In genomic region chr2:66324924-66325583, GRCh38 we compare ENCODE assay signal across 26 cellular contexts.
A peak's percentile ranks its signal among the peaks of the same experiment; 100 is the strongest.
DNase-seq lines count a peak whose midpoint lies in the region; TF ChIP-seq lines count a peak whose summit lies in the region.
"Had no signal": no experiment of that assay in that cellular context is flagged by ENCODE, and none has a peak within 500 bp of the region (broad histone marks: within the 10 kb centered on the region; RNA-seq: fewer than 3 reads in every experiment).

No MANE protein-coding gene starts in this region.

- H3K4me3 Mint-ChIP-seq in nephron (no peak overlapping the region), neural progenitor cell (no peak overlapping the region)
- H3K4me3 Mint-ChIP-seq: CD4-positive, alpha-beta memory T cell; IgD-negative memory B cell had no signal

- H3K9me3 Mint-ChIP-seq in nephron (no peaks in the 10 kb centered on the region), neural progenitor cell (no peaks in the 10 kb centered on the region)

- H3K27me3 Mint-ChIP-seq in nephron (ENCODE audit: low read depth): peaks cover 11% of the 10 kb centered on the region
- H3K27me3 Mint-ChIP-seq in neural progenitor cell (ENCODE audit: insufficient read depth, low read depth): peaks cover 5% of the 10 kb centered on the region
- H3K27me3 Mint-ChIP-seq: CD4-positive, alpha-beta memory T cell; IgD-negative memory B cell had no signal

- H3K27ac ChIP-seq in neural progenitor cell: no peak overlapping the region
- H3K27ac ChIP-seq: A549, HL-60, SJSA1 had no signal

- H3K4me2 ChIP-seq in neural progenitor cell: no peak overlapping the region
- H3K4me2 ChIP-seq: A549 had no signal

- DNase-seq in SHP77 (lab: John Stamatoyannopoulos, UW) (peak; percentile 10 to 38), SHP77 treated with DMSO at 0.1 percent for 48 hours (lab: John Stamatoyannopoulos, UW) (no peak), NCI-H524 treated with DMSO at 0.1 percent for 48 hours (lab: John Stamatoyannopoulos, UW) (peak; percentile 60), SW 1271 (lab: John Stamatoyannopoulos, UW) (no peak), neural progenitor cell (ENCODE audit: low spot score) (no peak)
- no peak for DNase-seq in stimulated activated naive CD4-positive, alpha-beta T cell (lab: John Stamatoyannopoulos, UW)
- DNase-seq: C1 segment of cervical spinal cord; CD4-positive, alpha-beta memory T cell; COR-L47; DMS53; GOT3; NCI-H1092; NCI-H1417 treated with DMSO at 0.1 percent for 48 hours; NCI-H187 treated with DMSO at 0.1 percent for 48 hours; NCI-H2107; NCI-H446 treated with DMSO at 0.1 percent for 48 hours; NCI-H69; NK-92 treated with Interleukin-12 subunit alpha and Interleukin-12 subunit beta, amount 100 ng/mL, for 24 hours; PC-3; T-helper 1 cell had no signal

- H2AFZ ChIP-seq in neural progenitor cell (replicated peaks): no peak overlapping the region

- H3K27ac Mint-ChIP-seq in nephron (peak overlapping the region; percentile 25 to 43 (median 31)), neural progenitor cell (no peak overlapping the region)
- H3K27ac Mint-ChIP-seq: CD4-positive, alpha-beta memory T cell; IgD-negative memory B cell had no signal

- H3K4me1 ChIP-seq in neural progenitor cell: peaks cover 26% of the 10 kb centered on the region
- H3K4me1 ChIP-seq: A549, HAP-1, SJSA1 had no signal

- peaks cover 7% of the 10 kb centered on the region for H3F3A ChIP-seq in neural progenitor cell (ENCODE audit: low read depth)

- TF ChIP-seq CTCF in nephron (IDR thresholded peaks at IDR 0.05; ENCODE audit: unreplicated experiment in 3 of 3): no peak
- no peak for TF ChIP-seq CTCF in neural progenitor cell (IDR thresholded peaks at IDR 0.05)

- H4K20me1 ChIP-seq in neural progenitor cell (ENCODE audit: low read depth): no peaks in the 10 kb centered on the region

- H3K4me1 Mint-ChIP-seq in nephron: peaks cover 42% of the 10 kb centered on the region
- H3K4me1 Mint-ChIP-seq in neural progenitor cell: peaks cover 40% of the 10 kb centered on the region
- H3K4me1 Mint-ChIP-seq: CD4-positive, alpha-beta memory T cell had no signal

- no peaks in the 10 kb centered on the region for H3K36me3 ChIP-seq in neural progenitor cell
- H3K36me3 ChIP-seq: HAP-1, SJSA1 had no signal

- no peaks in the 10 kb centered on the region for H3K9me3 ChIP-seq in neural progenitor cell (ENCODE audit: low read depth)
- H3K9me3 ChIP-seq: A549, HAP-1, SJSA1 had no signal

- no peak overlapping the region for H3K9ac ChIP-seq in neural progenitor cell

- H3K4me3 ChIP-seq in neural progenitor cell: no peak overlapping the region
- H3K4me3 ChIP-seq: A549, HAP-1, SJSA1 had no signal

- H3K79me2 ChIP-seq in neural progenitor cell (ENCODE audit: low read depth): no peaks in the 10 kb centered on the region

- H3K36me3 Mint-ChIP-seq in nephron (ENCODE audit: low read depth) (no peaks in the 10 kb centered on the region), neural progenitor cell (no peaks in the 10 kb centered on the region)
- H3K36me3 Mint-ChIP-seq: CD4-positive, alpha-beta memory T cell; IgD-negative memory B cell had no signal

- H3K27me3 ChIP-seq in neural progenitor cell: no peaks in the 10 kb centered on the region

Comparison
In these comparisons a context has a peak if more than half of its experiments do, and no peak if none do; other contexts are left out.
1. DNase-seq: peak in SHP77 (2 of 2) and NCI-H524 treated with DMSO at 0.1 percent for 48 hours (single experiment); none in SHP77 treated with DMSO at 0.1 percent for 48 hours (single experiment), stimulated activated naive CD4-positive, alpha-beta T cell (0 of 6), SW 1271 (0 of 2) and neural progenitor cell (single experiment).